In the genomic region with DNA sequence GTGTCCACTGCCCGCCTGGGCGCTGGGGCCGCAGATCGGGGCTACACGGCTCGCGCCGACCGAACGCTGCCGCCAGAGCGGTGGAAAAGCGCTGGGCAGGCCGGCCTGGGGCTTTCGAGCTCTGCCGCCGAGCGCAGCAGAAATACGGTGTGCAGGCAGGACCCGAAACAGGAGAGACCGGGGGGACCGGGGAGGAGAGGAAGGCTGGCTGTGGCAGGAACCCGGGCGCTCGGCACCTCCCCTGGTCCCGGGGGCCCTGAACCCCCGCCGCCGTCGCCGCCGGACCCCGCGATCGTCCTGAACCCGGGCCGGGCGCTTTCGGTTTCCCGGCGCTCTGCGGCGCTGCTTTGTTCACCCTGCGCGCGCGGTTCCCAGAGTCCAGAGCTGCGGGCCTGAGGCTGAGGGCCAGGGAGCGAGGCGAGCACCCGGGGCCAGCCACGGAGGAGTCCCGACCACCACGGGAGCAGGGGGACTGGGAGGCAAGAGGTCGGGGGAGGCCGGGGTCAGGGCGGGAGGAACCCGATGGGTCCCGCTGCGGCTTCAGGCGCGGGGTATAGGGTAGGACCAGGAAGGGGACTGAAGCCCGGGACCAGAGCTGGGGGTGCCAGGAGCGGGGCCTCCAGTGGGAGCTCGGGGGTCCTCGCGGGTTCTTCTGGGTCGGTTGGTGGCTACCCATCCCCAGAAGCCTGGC, we compare ENCODE assay signal across 11 cellular contexts. TPM values are rescaled to one million over a fixed set of nuclear protein-coding genes. Genes with fewer than 3 reads are reported as not detected.
A peak's percentile ranks its signal among the peaks of the same experiment; 100 is the strongest.
DNase-seq lines count a peak whose midpoint lies in the region; ATAC-seq and TF ChIP-seq lines count a peak whose summit lies in the region.
"Had no signal": no experiment of that assay in that cellular context is flagged by ENCODE, and none has a peak within 500 bp of the region (broad histone marks: within the 10 kb centered on the region; RNA-seq: fewer than 3 reads in every experiment).

No MANE protein-coding gene starts in this region.

- ATAC-seq in thoracic aorta (ENCODE audit: insufficient number of reproducible peaks, low FRiP score, low read depth) = no peak

- H3K4me3 ChIP-seq in MG63 (peak overlapping the region; percentile 68), liver (ENCODE audit: low read depth in 1 of 3, low read length in 3 of 3) (peak overlapping the region in 2 of 3 donors; percentile 55 to 76), thoracic aorta (peak overlapping the region; percentile 64)

- H3K9me3 ChIP-seq in MG63 (no peaks in the 10 kb centered on the region), liver (ENCODE audit: control insufficient read depth in 4 of 4, low read length in 3 of 4) (peaks cover 0 to 4% (median 1%) of the 10 kb centered on the region in 4 donors), thoracic aorta (no peaks in the 10 kb centered on the region)

- H3K9ac ChIP-seq in liver (ENCODE audit: low read depth in 1 of 2, low read length in 2 of 2) = no peak overlapping the region

- WGBS in liver = 3% methylated on average over 68 of the region's 68 CpGs

- DNase-seq in MG63 = peak; percentile 60
- peak; percentile 79 for DNase-seq in ecto neural progenitor cell (ENCODE audit: low spot score)
- no peak for DNase-seq in thoracic aorta (ENCODE audit: low spot score)
- DNase-seq in NCI-H510A treated with DMSO at 0.1 percent for 48 hours (lab: John Stamatoyannopoulos, UW) = no peak
- DNase-seq in GF-D8 (lab: John Stamatoyannopoulos, UW) = no peak
- no peak for DNase-seq in epidermal melanocyte (ENCODE audit: insufficient read length, low spot score)
- DNase-seq in posterior vena cava (ENCODE audit: low spot score) = no peak
- DNase-seq: activated CD4-positive, alpha-beta T cell treated with anti-CD3 and anti-CD28 coated beads, Interleukin-2, amount 50 U/mL, for 48 hours; NCI-H446; stimulated activated CD4-positive, alpha-beta T cell treated with anti-CD3 and anti-CD28 coated beads, Interleukin-4, amount 100 ng/mL, for 24 hours had no signal

- H3K27me3 ChIP-seq in MG63 (no peaks in the 10 kb centered on the region), liver (ENCODE audit: control insufficient read depth in 4 of 4, insufficient read depth in 4 of 4, low read length in 3 of 4) (peaks cover 0 to 30% (median 14%) of the 10 kb centered on the region in 4 donors), thoracic aorta (replicated peaks; ENCODE audit: insufficient read depth) (no peaks in the 10 kb centered on the region)

- peaks cover 20% of the 10 kb centered on the region for H3K36me3 ChIP-seq in MG63
- H3K36me3 ChIP-seq in liver (ENCODE audit: control insufficient read depth in 4 of 4, insufficient read depth in 3 of 4, low read depth in 1 of 4, low read length in 3 of 4) = no peaks in the 10 kb centered on the region
- H3K36me3 ChIP-seq in thoracic aorta = no peaks in the 10 kb centered on the region

- no peak for TF ChIP-seq RAD21 in liver (IDR thresholded peaks at IDR 0.05)

- peaks cover 4 to 23% (median 10%) of the 10 kb centered on the region in 4 donors for H3K4me1 ChIP-seq in liver (ENCODE audit: control insufficient read depth in 4 of 4, insufficient read depth in 4 of 4, low read length in 3 of 4)
- H3K4me1 ChIP-seq in thoracic aorta (ENCODE audit: control insufficient read depth in 1 of 2, low read depth in 2 of 2) = peaks cover 0 to 11% of the 10 kb centered on the region in 2 donors

- TF ChIP-seq CTCF in liver (IDR thresholded peaks at IDR 0.05; ENCODE audit: low read depth, low read length, missing input control) = no peak
- TF ChIP-seq CTCF in thoracic aorta (IDR thresholded peaks at IDR 0.05) = no peak

- intact Hi-C loops in posterior vena cava (cut with DNase I) = no loop called here

- no peak overlapping the region for H3K27ac ChIP-seq in liver (ENCODE audit: low read depth in 1 of 2, low read length in 2 of 2)
- no peak overlapping the region for H3K27ac ChIP-seq in thoracic aorta

TF ChIP-seq in liver, 16 proteins besides CTCF, POLR2A, EP300 and RAD21:
- TF ChIP-seq, protein P1, sequence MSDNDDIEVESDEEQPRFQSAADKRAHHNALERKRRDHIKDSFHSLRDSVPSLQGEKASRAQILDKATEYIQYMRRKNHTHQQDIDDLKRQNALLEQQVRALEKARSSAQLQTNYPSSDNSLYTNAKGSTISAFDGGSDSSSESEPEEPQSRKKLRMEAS (IDR thresholded peaks at IDR 0.05) = no peak
- TF ChIP-seq FOXA1 (IDR thresholded peaks at IDR 0.05) (no peak), YY1 (IDR thresholded peaks at IDR 0.05) (no peak), FOXA2 (IDR thresholded peaks at IDR 0.05) (no peak)
- TF ChIP-seq, protein P2, sequence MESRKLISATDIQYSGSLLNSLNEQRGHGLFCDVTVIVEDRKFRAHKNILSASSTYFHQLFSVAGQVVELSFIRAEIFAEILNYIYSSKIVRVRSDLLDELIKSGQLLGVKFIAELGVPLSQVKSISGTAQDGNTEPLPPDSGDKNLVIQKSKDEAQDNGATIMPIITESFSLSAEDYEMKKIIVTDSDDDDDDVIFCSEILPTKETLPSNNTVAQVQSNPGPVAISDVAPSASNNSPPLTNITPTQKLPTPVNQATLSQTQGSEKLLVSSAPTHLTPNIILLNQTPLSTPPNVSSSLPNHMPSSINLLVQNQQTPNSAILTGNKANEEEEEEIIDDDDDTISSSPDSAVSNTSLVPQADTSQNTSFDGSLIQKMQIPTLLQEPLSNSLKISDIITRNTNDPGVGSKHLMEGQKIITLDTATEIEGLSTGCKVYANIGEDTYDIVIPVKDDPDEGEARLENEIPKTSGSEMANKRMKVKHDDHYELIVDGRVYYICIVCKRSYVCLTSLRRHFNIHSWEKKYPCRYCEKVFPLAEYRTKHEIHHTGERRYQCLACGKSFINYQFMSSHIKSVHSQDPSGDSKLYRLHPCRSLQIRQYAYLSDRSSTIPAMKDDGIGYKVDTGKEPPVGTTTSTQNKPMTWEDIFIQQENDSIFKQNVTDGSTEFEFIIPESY (IDR thresholded peaks at IDR 0.05) = no peak
- TF ChIP-seq, protein P3, sequence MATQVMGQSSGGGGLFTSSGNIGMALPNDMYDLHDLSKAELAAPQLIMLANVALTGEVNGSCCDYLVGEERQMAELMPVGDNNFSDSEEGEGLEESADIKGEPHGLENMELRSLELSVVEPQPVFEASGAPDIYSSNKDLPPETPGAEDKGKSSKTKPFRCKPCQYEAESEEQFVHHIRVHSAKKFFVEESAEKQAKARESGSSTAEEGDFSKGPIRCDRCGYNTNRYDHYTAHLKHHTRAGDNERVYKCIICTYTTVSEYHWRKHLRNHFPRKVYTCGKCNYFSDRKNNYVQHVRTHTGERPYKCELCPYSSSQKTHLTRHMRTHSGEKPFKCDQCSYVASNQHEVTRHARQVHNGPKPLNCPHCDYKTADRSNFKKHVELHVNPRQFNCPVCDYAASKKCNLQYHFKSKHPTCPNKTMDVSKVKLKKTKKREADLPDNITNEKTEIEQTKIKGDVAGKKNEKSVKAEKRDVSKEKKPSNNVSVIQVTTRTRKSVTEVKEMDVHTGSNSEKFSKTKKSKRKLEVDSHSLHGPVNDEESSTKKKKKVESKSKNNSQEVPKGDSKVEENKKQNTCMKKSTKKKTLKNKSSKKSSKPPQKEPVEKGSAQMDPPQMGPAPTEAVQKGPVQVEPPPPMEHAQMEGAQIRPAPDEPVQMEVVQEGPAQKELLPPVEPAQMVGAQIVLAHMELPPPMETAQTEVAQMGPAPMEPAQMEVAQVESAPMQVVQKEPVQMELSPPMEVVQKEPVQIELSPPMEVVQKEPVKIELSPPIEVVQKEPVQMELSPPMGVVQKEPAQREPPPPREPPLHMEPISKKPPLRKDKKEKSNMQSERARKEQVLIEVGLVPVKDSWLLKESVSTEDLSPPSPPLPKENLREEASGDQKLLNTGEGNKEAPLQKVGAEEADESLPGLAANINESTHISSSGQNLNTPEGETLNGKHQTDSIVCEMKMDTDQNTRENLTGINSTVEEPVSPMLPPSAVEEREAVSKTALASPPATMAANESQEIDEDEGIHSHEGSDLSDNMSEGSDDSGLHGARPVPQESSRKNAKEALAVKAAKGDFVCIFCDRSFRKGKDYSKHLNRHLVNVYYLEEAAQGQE (IDR thresholded peaks at IDR 0.05) = no peak
- TF ChIP-seq, protein P4, sequence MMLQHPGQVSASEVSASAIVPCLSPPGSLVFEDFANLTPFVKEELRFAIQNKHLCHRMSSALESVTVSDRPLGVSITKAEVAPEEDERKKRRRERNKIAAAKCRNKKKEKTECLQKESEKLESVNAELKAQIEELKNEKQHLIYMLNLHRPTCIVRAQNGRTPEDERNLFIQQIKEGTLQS (IDR thresholded peaks at IDR 0.05) = no peak
TF ChIP-seq in liver: peak in this region for 0.

RNA-seq across cellular contexts. Expression of a gene that starts 12.0 kb away (rescaled TPM):
- total RNA-seq in MG63 (2014; rRNA removed; shearing (Covaris generic); ENCODE audit: low replicate concordance) = 21.5 and 25.3 TPM in 2 replicates
- total RNA-seq in liver (not detected), thoracic aorta (under 1 TPM; 0.28 to 0.54 TPM), posterior vena cava (under 1 TPM; 0.19 to 0.38 TPM)
- not detected for polyA plus RNA-seq in liver

Comparison
In these comparisons a context has a peak if more than half of its experiments do, and no peak if none do; other contexts are left out.
1. DNase-seq: peak in MG63 (single experiment) and ecto neural progenitor cell (single experiment); none in thoracic aorta (single experiment), NCI-H510A treated with DMSO at 0.1 percent for 48 hours (single experiment), GF-D8 (single experiment), epidermal melanocyte (single experiment) and posterior vena cava (single experiment).
2. RNA of a gene that starts 12.0 kb away (total RNA-seq): 21.5 to 25.3 TPM in MG63; 0.28 to 0.54 TPM in thoracic aorta, 0.19 to 0.38 TPM in posterior vena cava and not detected in liver; every median in the first group is over 10 times any median in the second.
3. Peak in every context shown above with its lines, with median percentiles within 50 percentile points of each other: H3K4me3 ChIP-seq.